In genomic region chr4:2047781-2048581, GRCh38 we compare ENCODE assay signal across 10 cellular contexts. TPM values are rescaled to one million over a fixed set of nuclear protein-coding genes. Genes with fewer than 3 reads are reported as not detected.
"Had no signal": no experiment of that assay in that cellular context is flagged by ENCODE, and none has a peak within 500 bp of the region (broad histone marks: within the 10 kb centered on the region; RNA-seq: fewer than 3 reads in every experiment).

No MANE protein-coding gene starts in this region.

- H3K36me3 Mint-ChIP-seq: activated naive CD8-positive, alpha-beta T cell treated with anti-CD3 and anti-CD28 coated beads for 36 hours; T-cell had no signal

- H3K4me1 Mint-ChIP-seq: activated naive CD8-positive, alpha-beta T cell treated with anti-CD3 and anti-CD28 coated beads for 36 hours; T-cell had no signal

- H3K4me3 Mint-ChIP-seq: activated naive CD8-positive, alpha-beta T cell treated with anti-CD3 and anti-CD28 coated beads for 36 hours; activated T-cell treated with anti-CD3 and anti-CD28 coated beads, Interleukin-2, amount 50 U/mL, for 4 hours; nephron progenitor cell; T-cell had no signal

- DNase-seq: activated gamma-delta T cell treated with Interleukin-2 at 50 U/mL for 16 hours; activated naive CD8-positive, alpha-beta T cell treated with anti-CD3 and anti-CD28 coated beads for 36 hours; activated T-cell treated with anti-CD3 and anti-CD28 coated beads, Interleukin-2, amount 50 U/mL, for 4 hours; foreskin keratinocyte; left ventricle myocardium superior; mesendoderm; nephron progenitor cell; retina; T-cell had no signal

- H3K9me3 Mint-ChIP-seq: activated naive CD8-positive, alpha-beta T cell treated with anti-CD3 and anti-CD28 coated beads for 36 hours; activated T-cell treated with anti-CD3 and anti-CD28 coated beads, Interleukin-2, amount 50 U/mL, for 4 hours; nephron progenitor cell; T-cell had no signal

- H3K4me3 ChIP-seq: tibial artery had no signal

- H3K27ac Mint-ChIP-seq: activated naive CD8-positive, alpha-beta T cell treated with anti-CD3 and anti-CD28 coated beads for 36 hours; nephron progenitor cell; T-cell had no signal

- ATAC-seq: activated T-cell treated with anti-CD3 and anti-CD28 coated beads, Interleukin-2, amount 50 U/mL, for 4 hours; foreskin keratinocyte; left ventricle myocardium superior; T-cell had no signal

RNA-seq across cellular contexts. Expression of gene NAT8L, which starts 11.1 kb away (rescaled TPM):
- total RNA-seq: foreskin keratinocyte had no signal
